In genomic region chr12:91401190-91401589, GRCh38 we compare ENCODE assay signal across 21 cellular contexts.
DNase-seq lines count a peak whose midpoint lies in the region; ATAC-seq, FAIRE-seq and TF ChIP-seq lines count a peak whose summit lies in the region.
"Had no signal": no experiment of that assay in that cellular context is flagged by ENCODE, and none has a peak within 500 bp of the region (broad histone marks: within the 10 kb centered on the region; RNA-seq: fewer than 3 reads in every experiment).

No MANE protein-coding gene starts in this region.

- no peaks in the 10 kb centered on the region for H3K4me1 Mint-ChIP-seq in activated naive CD8-positive, alpha-beta T cell (ENCODE audit: low read depth)
- H3K4me1 Mint-ChIP-seq in activated naive CD8-positive, alpha-beta T cell treated with anti-CD3 and anti-CD28 coated beads, Interleukin-2, amount 50 U/mL, for 24 hours = no peaks in the 10 kb centered on the region
- H3K4me1 Mint-ChIP-seq in activated naive CD4-positive, alpha-beta T cell treated with anti-CD3 and anti-CD28 coated beads, Interleukin-2, amount 10 ng/mL, durations not matched to agents 7 days and 5 days = no peaks in the 10 kb centered on the region

- H3K36me3 Mint-ChIP-seq in activated naive CD8-positive, alpha-beta T cell = no peaks in the 10 kb centered on the region
- no peaks in the 10 kb centered on the region for H3K36me3 Mint-ChIP-seq in activated naive CD8-positive, alpha-beta T cell treated with anti-CD3 and anti-CD28 coated beads, Interleukin-2, amount 50 U/mL, for 24 hours (ENCODE audit: low read depth)
- no peaks in the 10 kb centered on the region for H3K36me3 Mint-ChIP-seq in activated naive CD4-positive, alpha-beta T cell treated with anti-CD3 and anti-CD28 coated beads, Interleukin-2, amount 10 ng/mL, durations not matched to agents 7 days and 5 days

- H3K9me3 Mint-ChIP-seq in activated naive CD8-positive, alpha-beta T cell (ENCODE audit: low read depth) = no peaks in the 10 kb centered on the region
- H3K9me3 Mint-ChIP-seq in activated naive CD8-positive, alpha-beta T cell treated with anti-CD3 and anti-CD28 coated beads, Interleukin-2, amount 50 U/mL, for 24 hours = no peaks in the 10 kb centered on the region
- no peaks in the 10 kb centered on the region for H3K9me3 Mint-ChIP-seq in activated naive CD4-positive, alpha-beta T cell treated with anti-CD3 and anti-CD28 coated beads, Interleukin-2, amount 10 ng/mL, durations not matched to agents 7 days and 5 days
- H3K9me3 Mint-ChIP-seq: CD4-positive, alpha-beta T cell; HFFc6 had no signal

- no peaks in the 10 kb centered on the region for H3K36me3 ChIP-seq in small intestine (ENCODE audit: control insufficient read depth in 2 of 2, insufficient read depth in 2 of 2, low read length in 2 of 2)

- H3K27ac ChIP-seq in small intestine (ENCODE audit: low read depth in 1 of 2, low read length in 1 of 2) = no peak overlapping the region
- H3K27ac ChIP-seq: 22Rv1, A549, C4-2B, HL-60 had no signal

- no peak overlapping the region for H3K4me3 ChIP-seq in small intestine (ENCODE audit: low read depth in 1 of 2, low read length in 2 of 2)
- H3K4me3 ChIP-seq: A549, GM23338 had no signal

- H3K27me3 ChIP-seq in small intestine (ENCODE audit: control insufficient read depth in 2 of 2, insufficient read depth in 2 of 2, low read length in 2 of 2) = no peaks in the 10 kb centered on the region

- peak overlapping the region; percentile 52 for H3K27ac Mint-ChIP-seq in activated naive CD8-positive, alpha-beta T cell
- no peak overlapping the region for H3K27ac Mint-ChIP-seq in activated naive CD8-positive, alpha-beta T cell treated with anti-CD3 and anti-CD28 coated beads, Interleukin-2, amount 50 U/mL, for 24 hours
- H3K27ac Mint-ChIP-seq in activated naive CD4-positive, alpha-beta T cell treated with anti-CD3 and anti-CD28 coated beads, Interleukin-2, amount 10 ng/mL, durations not matched to agents 7 days and 5 days = no peak overlapping the region
- H3K27ac Mint-ChIP-seq: CD4-positive, alpha-beta T cell; GM23338; HFFc6 had no signal

- H3K9me3 ChIP-seq in small intestine (ENCODE audit: control insufficient read depth, low read depth) = no peaks in the 10 kb centered on the region
- H3K9me3 ChIP-seq: A549 had no signal

- no peak overlapping the region for H3K4me3 Mint-ChIP-seq in activated naive CD8-positive, alpha-beta T cell
- H3K4me3 Mint-ChIP-seq in activated naive CD8-positive, alpha-beta T cell treated with anti-CD3 and anti-CD28 coated beads, Interleukin-2, amount 50 U/mL, for 24 hours = no peak overlapping the region
- H3K4me3 Mint-ChIP-seq in activated naive CD4-positive, alpha-beta T cell treated with anti-CD3 and anti-CD28 coated beads, Interleukin-2, amount 10 ng/mL, durations not matched to agents 7 days and 5 days = no peak overlapping the region
- H3K4me3 Mint-ChIP-seq: CD4-positive, alpha-beta T cell; GM23338; HFFc6 had no signal

- intact Hi-C loops in left colon (cut with DNase I, micrococcal nuclease) = no loop called here

- no peaks in the 10 kb centered on the region for H3K4me1 ChIP-seq in small intestine (ENCODE audit: control insufficient read depth in 2 of 2, insufficient read depth in 1 of 2, low read depth in 1 of 2, low read length in 1 of 2)
- H3K4me1 ChIP-seq: A549, Caco-2 had no signal

- DNase-seq in activated naive CD8-positive, alpha-beta T cell treated with anti-CD3 and anti-CD28 coated beads, Interleukin-2, amount 50 U/mL, for 24 hours = no peak
- DNase-seq in left colon (no peak), small intestine (peak; percentile 12), H54 (ENCODE audit: insufficient read length, low spot score) (no peak)
- no peak for DNase-seq in activated naive CD4-positive, alpha-beta T cell treated with anti-CD3 and anti-CD28 coated beads, Interleukin-2, amount 10 ng/mL, durations not matched to agents 7 days and 5 days
- DNase-seq: AML-193; Caco-2; CD4-positive, alpha-beta T cell; H7; HFFc6 had no signal

- no peak for TF ChIP-seq POLR2A in H54 (IDR thresholded peaks at IDR 0.05; ENCODE audit: low read depth, low read length)

- H3K27me3 Mint-ChIP-seq in activated naive CD8-positive, alpha-beta T cell = no peaks in the 10 kb centered on the region
- no peaks in the 10 kb centered on the region for H3K27me3 Mint-ChIP-seq in activated naive CD8-positive, alpha-beta T cell treated with anti-CD3 and anti-CD28 coated beads, Interleukin-2, amount 50 U/mL, for 24 hours
- no peaks in the 10 kb centered on the region for H3K27me3 Mint-ChIP-seq in activated naive CD4-positive, alpha-beta T cell treated with anti-CD3 and anti-CD28 coated beads, Interleukin-2, amount 10 ng/mL, durations not matched to agents 7 days and 5 days
- H3K27me3 Mint-ChIP-seq: CD4-positive, alpha-beta T cell had no signal

- CTCF ChIA-PET in activated naive CD4-positive, alpha-beta T cell treated with anti-CD3 and anti-CD28 coated beads, Interleukin-2, amount 10 ng/mL, durations not matched to agents 7 days and 5 days (lab: Charles Lee) = no interaction called here

- ATAC-seq in activated naive CD8-positive, alpha-beta T cell treated with anti-CD3 and anti-CD28 coated beads, Interleukin-2, amount 50 U/mL, for 24 hours = no peak
- ATAC-seq in left colon = peak; percentile 90
- ATAC-seq in esophagus mucosa = no peak
- ATAC-seq: A549, GM23338, HCT116 had no signal

- FAIRE-seq in small intestine (lab: Jason Lieb, UNC) (no peak), H54 (lab: Jason Lieb, UNC) (no peak)
- FAIRE-seq: A549, D721Med, G401.6, GM12891 had no signal
